In genomic region chr10:103691267-103691666, GRCh38 we compare ENCODE assay signal across 14 cellular contexts.
DNase-seq lines count a peak whose midpoint lies in the region; ATAC-seq, FAIRE-seq and TF ChIP-seq lines count a peak whose summit lies in the region.
"Had no signal": no experiment of that assay in that cellular context is flagged by ENCODE, and none has a peak within 500 bp of the region (broad histone marks: within the 10 kb centered on the region; RNA-seq: fewer than 3 reads in every experiment).

No MANE protein-coding gene starts in this region.

- H4K20me1 ChIP-seq in HepG2 (ENCODE audit: insufficient read depth, low read length) (peaks cover 12% of the 10 kb centered on the region), neural progenitor cell (ENCODE audit: low read depth) (peaks cover 8% of the 10 kb centered on the region), PC-9 (ENCODE audit: insufficient read depth) (no peaks in the 10 kb centered on the region)

- in situ Hi-C loops in HepG2 (cut with HindIII; ENCODE audit: extremely low pct_ligation_motif_present, low pct_unique_long_range_greater_than_20kb), result no loop called here

- H3K4me2 ChIP-seq in HepG2 (ENCODE audit: low read depth, low read length) (no peak overlapping the region), neural progenitor cell (no peak overlapping the region), PC-9 (no peak overlapping the region)

- H3F3A ChIP-seq in neural progenitor cell (ENCODE audit: low read depth) (peaks cover 20% of the 10 kb centered on the region), PC-9 (ENCODE audit: insufficient read depth, low read depth) (no peaks in the 10 kb centered on the region)

- DNase-seq in HepG2 (ENCODE audit: low spot score) (no peak), right lobe of liver (no peak), T-helper 17 cell (no peak), mesothelial cell of epicardium (ENCODE audit: low spot score in 2 of 2, unreplicated experiment in 2 of 2) (no peak), vagina (ENCODE audit: extremely low spot score in 2 of 2) (no peak), neural progenitor cell (ENCODE audit: low spot score) (no peak), PC-9 (no peak)
- DNase-seq: activated CD4-positive, CD25-positive, alpha-beta regulatory T cell; activated T-cell treated with anti-CD3 and anti-CD28 coated beads, Interleukin-2, amount 50 U/mL, for 1 hour; DMS79; left colon; NCI-H187 treated with DMSO at 0.1 percent for 48 hours had no signal

- H3K9me3 ChIP-seq in HepG2 (ENCODE audit: low read length), result no peaks in the 10 kb centered on the region
- H3K9me3 ChIP-seq in right lobe of liver, result no peaks in the 10 kb centered on the region
- no peaks in the 10 kb centered on the region for H3K9me3 ChIP-seq in T-helper 17 cell (ENCODE audit: control insufficient read depth, low read length, poor library complexity, severe bottlenecking)
- H3K9me3 ChIP-seq in vagina, result no peaks in the 10 kb centered on the region
- no peaks in the 10 kb centered on the region for H3K9me3 ChIP-seq in neural progenitor cell (ENCODE audit: low read depth)
- no peaks in the 10 kb centered on the region for H3K9me3 ChIP-seq in PC-9 (ENCODE audit: insufficient read depth, low read depth)
- H3K9me3 ChIP-seq: ascending aorta had no signal

- TF ChIP-seq CTCF in HepG2 (CRISPR knock-in tag; IDR thresholded peaks at IDR 0.05) (no peak), right lobe of liver (IDR thresholded peaks at IDR 0.05) (no peak), mesothelial cell of epicardium (IDR thresholded peaks at IDR 0.05; ENCODE audit: unreplicated experiment) (no peak), vagina (IDR thresholded peaks at IDR 0.05) (no peak), neural progenitor cell (IDR thresholded peaks at IDR 0.05) (no peak), PC-9 (conservative IDR thresholded peaks at IDR 0.05) (no peak)

- no peak overlapping the region for H2AFZ ChIP-seq in HepG2 (ENCODE audit: low read length)
- H2AFZ ChIP-seq in neural progenitor cell (replicated peaks), result no peak overlapping the region
- H2AFZ ChIP-seq in PC-9, result no peak overlapping the region

- H3K9me3 Mint-ChIP-seq in mesothelial cell of epicardium, result no peaks in the 10 kb centered on the region
- H3K9me3 Mint-ChIP-seq in neural progenitor cell, result no peaks in the 10 kb centered on the region

- TF ChIP-seq POLR2A in HepG2 (IDR thresholded peaks at IDR 0.05; ENCODE audit: insufficient read depth in 1 of 2, low read depth in 2 of 2, low read length in 2 of 2), result no peak
- no peak for TF ChIP-seq POLR2A in right lobe of liver (IDR thresholded peaks at IDR 0.05)
- no peak for TF ChIP-seq POLR2A in vagina (IDR thresholded peaks at IDR 0.05)

- no peaks in the 10 kb centered on the region for H3K27me3 ChIP-seq in HepG2 (ENCODE audit: control insufficient read depth in 1 of 2, insufficient read depth in 2 of 2, low read length in 2 of 2)
- H3K27me3 ChIP-seq in right lobe of liver, result no peaks in the 10 kb centered on the region
- no peaks in the 10 kb centered on the region for H3K27me3 ChIP-seq in vagina
- peaks cover 64% of the 10 kb centered on the region for H3K27me3 ChIP-seq in neural progenitor cell
- H3K27me3 ChIP-seq in PC-9 (ENCODE audit: insufficient read depth, low read depth), result no peaks in the 10 kb centered on the region
- H3K27me3 ChIP-seq: ascending aorta had no signal

- H3K4me1 ChIP-seq in HepG2 (ENCODE audit: insufficient read depth, low read length) (peaks cover 8% of the 10 kb centered on the region), right lobe of liver (no peaks in the 10 kb centered on the region), vagina (peaks cover 55% of the 10 kb centered on the region), neural progenitor cell (peaks cover 10% of the 10 kb centered on the region), PC-9 (replicated peaks; ENCODE audit: insufficient read depth) (peaks cover 11% of the 10 kb centered on the region)

- no peak overlapping the region for H3K9ac ChIP-seq in HepG2 (ENCODE audit: insufficient read depth, low read depth, low read length)
- no peak overlapping the region for H3K9ac ChIP-seq in neural progenitor cell

- H3K36me3 ChIP-seq in HepG2 (replicated peaks in 1 of 2; ENCODE audit: control insufficient read depth in 1 of 2, insufficient read depth in 2 of 2, low read length in 2 of 2) (peaks cover 8 to 10% of the 10 kb centered on the region in 2 experiments; a peak in 4 of 5 replicates), right lobe of liver (no peaks in the 10 kb centered on the region), vagina (no peaks in the 10 kb centered on the region), neural progenitor cell (no peaks in the 10 kb centered on the region), PC-9 (ENCODE audit: low read depth) (no peaks in the 10 kb centered on the region)
- H3K36me3 ChIP-seq: ascending aorta had no signal

- no peak overlapping the region for H3K4me3 ChIP-seq in HepG2 (replicated peaks in 1 of 3; ENCODE audit: insufficient read depth in 1 of 3, low read depth in 2 of 3, low read length in 3 of 3)
- no peak overlapping the region for H3K4me3 ChIP-seq in right lobe of liver
- H3K4me3 ChIP-seq in vagina, result no peak overlapping the region
- H3K4me3 ChIP-seq in neural progenitor cell, result no peak overlapping the region
- no peak overlapping the region for H3K4me3 ChIP-seq in PC-9
- H3K4me3 ChIP-seq: ascending aorta had no signal

- H3K4me1 Mint-ChIP-seq in T-helper 17 cell (peaks cover 34% of the 10 kb centered on the region), mesothelial cell of epicardium (peaks cover 27% of the 10 kb centered on the region), neural progenitor cell (peaks cover 20% of the 10 kb centered on the region)

- H3K27me3 Mint-ChIP-seq in T-helper 17 cell, result no peaks in the 10 kb centered on the region
- peaks cover 18% of the 10 kb centered on the region for H3K27me3 Mint-ChIP-seq in mesothelial cell of epicardium (ENCODE audit: low read depth)
- peaks cover 31% of the 10 kb centered on the region for H3K27me3 Mint-ChIP-seq in neural progenitor cell (ENCODE audit: insufficient read depth, low read depth)

- H3K79me2 ChIP-seq in HepG2 (ENCODE audit: insufficient read depth, low read length), result no peaks in the 10 kb centered on the region
- no peaks in the 10 kb centered on the region for H3K79me2 ChIP-seq in neural progenitor cell (ENCODE audit: low read depth)
- H3K79me2 ChIP-seq in PC-9 (ENCODE audit: low read depth), result no peaks in the 10 kb centered on the region

- H3K9me2 ChIP-seq in PC-9 (ENCODE audit: insufficient read depth), result no peaks in the 10 kb centered on the region

- no peak for TF ChIP-seq RAD21 in HepG2 (CRISPR knock-in tag; IDR thresholded peaks at IDR 0.05)

- H3K27ac ChIP-seq in HepG2 (ENCODE audit: extremely low read length, insufficient read depth, low read length), result no peak overlapping the region
- no peak overlapping the region for H3K27ac ChIP-seq in right lobe of liver
- peak overlapping the region; percentile 77 for H3K27ac ChIP-seq in vagina
- H3K27ac ChIP-seq in neural progenitor cell, result no peak overlapping the region
- H3K27ac ChIP-seq in PC-9, result no peak overlapping the region
- H3K27ac ChIP-seq: ascending aorta had no signal

- CTCF ChIA-PET in HepG2 (lab: Yijun Ruan, JAX; ENCODE audit: low intra/inter-chr PET ratio, low total read pairs) (no interaction called here), PC-9 (lab: Charles Lee) (no interaction called here)

- 89% methylated on average over 4 of the region's 4 CpGs for WGBS in HepG2 (ENCODE audit: low lambda C conversion rate)
- no CpG with 5 or more reads among the region's 4 CpGs for WGBS in right lobe of liver (ENCODE audit: insufficient coverage, low coverage, low lambda C conversion rate, missing lambda C conversion rate)

- H3K36me3 Mint-ChIP-seq in T-helper 17 cell (ENCODE audit: low read depth) (no peaks in the 10 kb centered on the region), mesothelial cell of epicardium (no peaks in the 10 kb centered on the region), neural progenitor cell (no peaks in the 10 kb centered on the region)

- no peak for TF ChIP-seq EP300 in HepG2 (IDR thresholded peaks at IDR 0.05; ENCODE audit: low read depth in 2 of 2, low read length in 2 of 2)
- no peak for TF ChIP-seq EP300 in HepG2 (CRISPR knock-in tag; IDR thresholded peaks at IDR 0.05; ENCODE audit: borderline replicate concordance)

- POLR2A ChIA-PET in HepG2 (lab: Yijun Ruan, JAX), result no interaction called here
- POLR2A ChIA-PET in PC-9 (lab: Charles Lee; ENCODE audit: unreplicated experiment), result no interaction called here

- peak overlapping the region; percentile 68 for H3K27ac Mint-ChIP-seq in T-helper 17 cell
- H3K27ac Mint-ChIP-seq in mesothelial cell of epicardium, result no peak overlapping the region
- H3K27ac Mint-ChIP-seq in neural progenitor cell, result no peak overlapping the region

- intact Hi-C loops in HepG2 (cut with micrococcal nuclease; ENCODE audit: unreplicated experiment) (no loop called here), right lobe of liver (cut with DNase I) (loop anchor here in 1 of 2 donors (5.0 kb wide), 1 partner anchor 89 kb away; no protein-coding TSS in a partner anchor), vagina (cut with DNase I) (no loop called here), PC-9 (cut with micrococcal nuclease; ENCODE audit: unreplicated experiment) (no loop called here)

- H3K4me3 Mint-ChIP-seq in T-helper 17 cell (peak overlapping the region; percentile 82), mesothelial cell of epicardium (peak overlapping the region; percentile 37), neural progenitor cell (no peak overlapping the region)

- TSS peak; percentile 23 for BruUV-seq in HepG2 (replicated peaks; lab: Mats Ljungman, UMichigan)
- no TSS peak for BruUV-seq in PC-9 (replicated peaks; lab: Mats Ljungman, UMichigan)

- FAIRE-seq in HepG2 (lab: Jason Lieb, UNC), result no peak

- ATAC-seq in HepG2 (no peak), right lobe of liver (no peak), T-helper 17 cell (no peak), HG03460 (IDR thresholded peaks at IDR 0.05; ENCODE audit: unreplicated experiment) (no peak)
- ATAC-seq: left colon had no signal

TF ChIP-seq in HepG2, 621 proteins besides CTCF, POLR2A, EP300 and RAD21:
- no peak for TF ChIP-seq ARHGAP35 (CRISPR knock-in tag; IDR thresholded peaks at IDR 0.05; ENCODE audit: borderline replicate concordance)
